In the genomic region with DNA sequence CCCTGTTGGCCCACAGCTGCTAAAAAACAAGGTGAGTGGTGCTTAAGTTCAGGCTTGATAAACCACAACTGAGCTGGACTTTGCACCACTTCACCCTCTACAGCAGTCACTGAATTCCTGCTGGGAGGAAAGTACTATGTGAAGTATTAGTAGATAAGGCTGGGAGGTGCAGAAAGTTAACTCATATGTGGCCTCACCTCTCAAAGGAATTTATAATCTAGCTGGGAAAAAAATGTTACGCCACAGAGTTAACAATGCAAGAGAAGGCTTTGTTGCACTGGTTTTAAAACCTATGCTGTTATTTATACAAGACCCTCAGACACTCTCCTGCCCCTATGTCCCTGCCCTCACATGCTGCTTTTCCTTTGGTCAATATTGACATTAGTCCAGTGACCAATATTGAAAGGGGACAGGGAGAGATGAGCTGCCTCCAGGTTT, we compare ENCODE assay signal across 1 cellular context.
TF ChIP-seq lines count a peak whose summit lies in the region.

No MANE protein-coding gene starts in this region.

TF ChIP-seq in HepG2, 621 proteins besides CTCF, POLR2A, EP300 and RAD21 (continued from another document and continues in another):
- TF ChIP-seq, protein P1, sequence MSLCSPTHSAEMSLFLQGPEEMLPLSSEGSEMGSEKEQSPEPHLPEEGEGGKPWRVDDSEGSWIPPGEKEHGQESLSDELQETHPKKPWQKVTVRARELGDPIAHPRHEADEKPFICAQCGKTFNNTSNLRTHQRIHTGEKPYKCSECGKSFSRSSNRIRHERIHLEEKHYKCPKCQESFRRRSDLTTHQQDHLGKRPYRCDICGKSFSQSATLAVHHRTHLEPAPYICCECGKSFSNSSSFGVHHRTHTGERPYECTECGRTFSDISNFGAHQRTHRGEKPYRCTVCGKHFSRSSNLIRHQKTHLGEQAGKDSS (CRISPR knock-in tag; IDR thresholded peaks at IDR 0.05; ENCODE audit: borderline replicate concordance, low read depth), result no peak
- peak; percentile 92; the same call in 1 of the 2 replicates for TF ChIP-seq ZNF20 (CRISPR knock-in tag; IDR thresholded peaks at IDR 0.05)
- TF ChIP-seq ATF1 (CRISPR knock-in tag; IDR thresholded peaks at IDR 0.05), result 0 out of 2 replicates have a peak, but pooled peaks have one; percentile 32
- no peak for TF ChIP-seq ZFYVE20 (CRISPR knock-in tag; IDR thresholded peaks at IDR 0.05; ENCODE audit: borderline replicate concordance, low read depth)
- peak; percentile 34; the same call in 1 of the 2 replicates for TF ChIP-seq BCL6 (CRISPR knock-in tag; IDR thresholded peaks at IDR 0.05)
- TF ChIP-seq THYN1 (CRISPR knock-in tag; IDR thresholded peaks at IDR 0.05; ENCODE audit: borderline replicate concordance, low read depth), result no peak
- no peak for TF ChIP-seq ZSCAN20 (CRISPR knock-in tag; IDR thresholded peaks at IDR 0.05; ENCODE audit: borderline replicate concordance)
- TF ChIP-seq GRHL1 (CRISPR knock-in tag; conservative IDR thresholded peaks at IDR 0.05), result no peak
- TF ChIP-seq CREB1 (IDR thresholded peaks at IDR 0.05), result no peak
- peak; percentile 58 for TF ChIP-seq CREB1 (CRISPR knock-in tag; IDR thresholded peaks at IDR 0.05)
- peak; percentile 8; the same call in 1 of the 2 replicates for TF ChIP-seq RXRB (CRISPR knock-in tag; IDR thresholded peaks at IDR 0.05; ENCODE audit: borderline replicate concordance)
- peak; percentile 29; the same call in 1 of the 2 replicates for TF ChIP-seq DMAP1 (CRISPR knock-in tag; IDR thresholded peaks at IDR 0.05)
- no peak for TF ChIP-seq TP53 (CRISPR knock-in tag; conservative IDR thresholded peaks at IDR 0.05)
- peak in 1 of 2 experiments; percentile 29; a peak in 1 of 4 replicates for TF ChIP-seq REST (IDR thresholded peaks at IDR 0.05; ENCODE audit: borderline replicate concordance in 1 of 2, low read depth in 1 of 2, low read length in 2 of 2)
- TF ChIP-seq HMG20B (CRISPR knock-in tag; conservative IDR thresholded peaks at IDR 0.05), result 0 out of 2 replicates have a peak, but pooled peaks have one; percentile 35
- TF ChIP-seq ZNF264 (CRISPR knock-in tag; IDR thresholded peaks at IDR 0.05), result peak; percentile 77
- TF ChIP-seq GFI1 (CRISPR knock-in tag; IDR thresholded peaks at IDR 0.05; ENCODE audit: borderline replicate concordance), result peak; percentile 58
- TF ChIP-seq ZNF674 (CRISPR knock-in tag; IDR thresholded peaks at IDR 0.05; ENCODE audit: low read depth), result no peak
- 0 out of 2 replicates have a peak, but pooled peaks have one; percentile 16 for TF ChIP-seq ZNF614 (CRISPR knock-in tag; IDR thresholded peaks at IDR 0.05; ENCODE audit: borderline replicate concordance)
- TF ChIP-seq NFKBIZ (CRISPR knock-in tag; IDR thresholded peaks at IDR 0.05), result peak; percentile 46; the same call in 1 of the 2 replicates
- 0 out of 2 replicates have a peak, but pooled peaks have one; percentile 52 for TF ChIP-seq SOX13 (IDR thresholded peaks at IDR 0.05)
- TF ChIP-seq SOX13 (CRISPR knock-in tag; conservative IDR thresholded peaks at IDR 0.05 in 1 of 2, IDR thresholded peaks at IDR 0.05 in 1 of 2), result peak in 1 of 2 experiments; percentile 88; a peak in 2 of 4 replicates
- 0 out of 2 replicates have a peak, but pooled peaks have one; percentile 30 for TF ChIP-seq SATB2 (CRISPR knock-in tag; IDR thresholded peaks at IDR 0.05)
- TF ChIP-seq, protein P2, sequence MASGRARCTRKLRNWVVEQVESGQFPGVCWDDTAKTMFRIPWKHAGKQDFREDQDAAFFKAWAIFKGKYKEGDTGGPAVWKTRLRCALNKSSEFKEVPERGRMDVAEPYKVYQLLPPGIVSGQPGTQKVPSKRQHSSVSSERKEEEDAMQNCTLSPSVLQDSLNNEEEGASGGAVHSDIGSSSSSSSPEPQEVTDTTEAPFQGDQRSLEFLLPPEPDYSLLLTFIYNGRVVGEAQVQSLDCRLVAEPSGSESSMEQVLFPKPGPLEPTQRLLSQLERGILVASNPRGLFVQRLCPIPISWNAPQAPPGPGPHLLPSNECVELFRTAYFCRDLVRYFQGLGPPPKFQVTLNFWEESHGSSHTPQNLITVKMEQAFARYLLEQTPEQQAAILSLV (CRISPR knock-in tag; IDR thresholded peaks at IDR 0.05; ENCODE audit: borderline replicate concordance), result no peak
- TF ChIP-seq ZNF331 (CRISPR knock-in tag; IDR thresholded peaks at IDR 0.05), result peak; percentile 58
- TF ChIP-seq, protein P3, sequence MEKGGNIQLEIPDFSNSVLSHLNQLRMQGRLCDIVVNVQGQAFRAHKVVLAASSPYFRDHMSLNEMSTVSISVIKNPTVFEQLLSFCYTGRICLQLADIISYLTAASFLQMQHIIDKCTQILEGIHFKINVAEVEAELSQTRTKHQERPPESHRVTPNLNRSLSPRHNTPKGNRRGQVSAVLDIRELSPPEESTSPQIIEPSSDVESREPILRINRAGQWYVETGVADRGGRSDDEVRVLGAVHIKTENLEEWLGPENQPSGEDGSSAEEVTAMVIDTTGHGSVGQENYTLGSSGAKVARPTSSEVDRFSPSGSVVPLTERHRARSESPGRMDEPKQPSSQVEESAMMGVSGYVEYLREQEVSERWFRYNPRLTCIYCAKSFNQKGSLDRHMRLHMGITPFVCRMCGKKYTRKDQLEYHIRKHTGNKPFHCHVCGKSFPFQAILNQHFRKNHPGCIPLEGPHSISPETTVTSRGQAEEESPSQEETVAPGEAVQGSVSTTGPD (CRISPR knock-in tag; IDR thresholded peaks at IDR 0.05), result no peak
- peak; percentile 91 for TF ChIP-seq PAXIP1 (CRISPR knock-in tag; conservative IDR thresholded peaks at IDR 0.05)
- TF ChIP-seq YEATS4 (CRISPR knock-in tag; IDR thresholded peaks at IDR 0.05; ENCODE audit: borderline replicate concordance), result peak; percentile 48; the same call in 1 of the 2 replicates
- peak; percentile 74 for TF ChIP-seq TEAD3 (CRISPR knock-in tag; optimal IDR thresholded peaks at IDR 0.05; ENCODE audit: borderline replicate concordance)
- TF ChIP-seq RBAK (CRISPR knock-in tag; IDR thresholded peaks at IDR 0.05), result no peak
- TF ChIP-seq SOX6 (IDR thresholded peaks at IDR 0.05), result no peak
- peak; percentile 93 for TF ChIP-seq SOX6 (CRISPR knock-in tag; IDR thresholded peaks at IDR 0.05)
- TF ChIP-seq SP2 (CRISPR knock-in tag; IDR thresholded peaks at IDR 0.05), result no peak
- TF ChIP-seq PAX8 (CRISPR knock-in tag; IDR thresholded peaks at IDR 0.05; ENCODE audit: borderline replicate concordance), result no peak
- no peak for TF ChIP-seq ZFAT (CRISPR knock-in tag; conservative IDR thresholded peaks at IDR 0.05)
- TF ChIP-seq ZNF557 (CRISPR knock-in tag; IDR thresholded peaks at IDR 0.05), result no peak
- TF ChIP-seq PHF21A (CRISPR knock-in tag; IDR thresholded peaks at IDR 0.05), result peak; percentile 65
- 0 out of 2 replicates have a peak, but pooled peaks have one; percentile 28 for TF ChIP-seq BRF2 (CRISPR knock-in tag; IDR thresholded peaks at IDR 0.05)
- TF ChIP-seq BORCS8-MEF2B (CRISPR knock-in tag; IDR thresholded peaks at IDR 0.05), result no peak
- peak; percentile 69; the same call in 1 of the 2 replicates for TF ChIP-seq SOX5 (CRISPR knock-in tag; IDR thresholded peaks at IDR 0.05; ENCODE audit: borderline replicate concordance)
- TF ChIP-seq KAT8 (CRISPR knock-in tag; IDR thresholded peaks at IDR 0.05), result 0 out of 2 replicates have a peak, but pooled peaks have one; percentile 16
- peak; percentile 76 for TF ChIP-seq TBX2 (CRISPR knock-in tag; IDR thresholded peaks at IDR 0.05; ENCODE audit: borderline replicate concordance)
- TF ChIP-seq IRF2 (CRISPR knock-in tag; IDR thresholded peaks at IDR 0.05), result no peak
- peak; percentile 63 for TF ChIP-seq ASH2L (IDR thresholded peaks at IDR 0.05; ENCODE audit: insufficient read length, low read depth, low read length)
- 0 out of 2 replicates have a peak, but pooled peaks have one; percentile 35 for TF ChIP-seq ZNF644 (CRISPR knock-in tag; IDR thresholded peaks at IDR 0.05; ENCODE audit: low read depth)
- peak; percentile 79 for TF ChIP-seq ZNF503 (CRISPR knock-in tag; IDR thresholded peaks at IDR 0.05)
